Comparison of ENCODE assay signal across 17 cellular contexts in the genomic region with DNA sequence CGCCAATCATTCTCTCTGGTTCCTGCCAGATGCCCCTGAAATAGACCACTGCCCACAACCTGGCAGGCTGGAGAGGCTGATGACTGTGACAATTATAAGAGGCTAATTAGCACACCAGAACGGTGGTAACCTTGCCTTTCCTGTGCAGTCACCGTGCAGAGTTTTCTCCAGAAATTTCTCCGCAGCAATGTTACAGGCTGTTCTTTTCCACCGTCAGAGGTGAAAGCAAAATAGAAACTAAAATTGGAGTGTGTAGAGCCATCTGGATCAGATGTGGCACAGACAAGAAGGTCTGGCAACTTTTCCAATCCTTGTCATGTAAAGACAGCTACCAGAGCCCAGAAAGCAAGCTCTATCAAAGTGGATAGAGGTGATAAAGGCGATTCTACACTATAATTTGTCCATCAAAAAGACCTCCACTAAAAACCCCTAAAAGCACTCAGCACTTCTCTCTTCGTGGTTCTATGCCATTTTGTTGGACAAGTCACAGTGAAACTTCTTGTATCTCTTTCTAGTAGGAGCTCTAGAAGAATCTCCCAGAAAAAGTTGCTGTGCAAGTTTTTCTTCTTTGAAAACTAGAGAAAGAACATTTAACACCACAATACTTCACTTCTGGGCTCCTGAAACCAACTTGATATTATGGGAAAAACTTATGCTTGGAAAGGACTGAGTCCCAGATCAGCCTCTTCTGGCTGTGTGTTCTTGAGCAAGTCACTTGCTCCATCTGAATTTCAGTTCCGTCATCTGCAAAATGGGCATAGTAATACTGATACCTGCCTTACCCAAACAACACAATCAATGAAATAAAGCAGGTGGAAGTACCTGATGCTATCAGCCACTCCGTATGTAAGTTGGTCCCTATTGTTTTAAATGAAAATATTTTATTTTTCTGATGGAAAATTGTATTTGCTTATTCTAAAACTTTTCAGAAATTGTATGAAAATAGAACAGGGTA.
"Had no signal": no experiment of that assay in that cellular context is flagged by ENCODE, and none has a peak within 500 bp of the region (broad histone marks: within the 10 kb centered on the region; RNA-seq: fewer than 3 reads in every experiment).

No MANE protein-coding gene starts in this region.

- H3K27ac Mint-ChIP-seq: activated CD4-positive, alpha-beta memory T cell treated with anti-CD3 and anti-CD28 coated beads, Interleukin-2, amount 10 ng/mL, durations not matched to agents 7 days and 5 days; activated CD4-positive, alpha-beta T cell treated with anti-CD3 and anti-CD28 coated beads for 36 hours; nephron progenitor cell; progenitor cell of endocrine pancreas; T-helper 1 cell treated with Interleukin-12 subunit alpha and Interleukin-12 subunit beta and Interleukin-4 antibody, amounts not matched to agents 30 μg/mL and 1 μg/mL, for 36 hours had no signal

- H3K27me3 Mint-ChIP-seq: activated CD4-positive, alpha-beta memory T cell treated with anti-CD3 and anti-CD28 coated beads, Interleukin-2, amount 10 ng/mL, durations not matched to agents 7 days and 5 days; activated CD4-positive, alpha-beta T cell treated with anti-CD3 and anti-CD28 coated beads for 36 hours; progenitor cell of endocrine pancreas had no signal

- ATAC-seq: activated CD4-positive, alpha-beta T cell treated with anti-CD3 and anti-CD28 coated beads for 36 hours; activated T-cell treated with anti-CD3 and anti-CD28 coated beads, Interleukin-2, amount 50 U/mL, for 4 hours had no signal

- H3K27me3 ChIP-seq: right atrium auricular region, suprapubic skin had no signal

- H3K9me3 ChIP-seq: suprapubic skin had no signal

- H3K4me3 Mint-ChIP-seq: activated CD4-positive, alpha-beta memory T cell treated with anti-CD3 and anti-CD28 coated beads, Interleukin-2, amount 10 ng/mL, durations not matched to agents 7 days and 5 days; activated CD4-positive, alpha-beta T cell treated with anti-CD3 and anti-CD28 coated beads for 36 hours; activated T-cell treated with anti-CD3 and anti-CD28 coated beads, Interleukin-2, amount 50 U/mL, for 4 hours; nephron progenitor cell; T-helper 1 cell treated with Interleukin-12 subunit alpha and Interleukin-12 subunit beta and Interleukin-4 antibody, amounts not matched to agents 30 μg/mL and 1 μg/mL, for 36 hours had no signal

- H3K36me3 ChIP-seq: right atrium auricular region, suprapubic skin had no signal

- H3K4me3 ChIP-seq: coronary artery, right atrium auricular region, skin epidermis, suprapubic skin had no signal

- DNase-seq: activated CD4-positive, alpha-beta memory T cell treated with anti-CD3 and anti-CD28 coated beads, Interleukin-2, amount 10 ng/mL, durations not matched to agents 7 days and 5 days; activated CD4-positive, alpha-beta T cell treated with anti-CD3 and anti-CD28 coated beads for 36 hours; activated effector memory CD4-positive, alpha-beta T cell treated with Interleukin-2 at 50 U/mL for 16 hours; activated naive CD4-positive, alpha-beta T cell treated with anti-CD3 and anti-CD28 coated beads, Interleukin-2, amount 50 U/mL, for 16 hours; activated T-cell treated with anti-CD3 and anti-CD28 coated beads, Interleukin-2, amount 50 U/mL, for 4 hours; effector memory CD4-positive, alpha-beta T cell; foreskin fibroblast; mesendoderm; nephron progenitor cell; stimulated activated CD4-positive, alpha-beta T cell treated with anti-CD3 and anti-CD28 coated beads, Interleukin-4, amount 100 ng/mL, for 24 hours; stimulated activated naive CD4-positive, alpha-beta T cell treated with Interleukin-2 at 50 U/mL for 16 hours had no signal

- H3K27ac ChIP-seq: coronary artery, right atrium auricular region, skin epidermis, suprapubic skin had no signal

- H3K4me1 ChIP-seq: right atrium auricular region, suprapubic skin had no signal

- H3K4me1 Mint-ChIP-seq: activated CD4-positive, alpha-beta memory T cell treated with anti-CD3 and anti-CD28 coated beads, Interleukin-2, amount 10 ng/mL, durations not matched to agents 7 days and 5 days; activated CD4-positive, alpha-beta T cell treated with anti-CD3 and anti-CD28 coated beads for 36 hours had no signal
